Comparison of ENCODE assay signal across 1 cellular context in the genomic region with DNA sequence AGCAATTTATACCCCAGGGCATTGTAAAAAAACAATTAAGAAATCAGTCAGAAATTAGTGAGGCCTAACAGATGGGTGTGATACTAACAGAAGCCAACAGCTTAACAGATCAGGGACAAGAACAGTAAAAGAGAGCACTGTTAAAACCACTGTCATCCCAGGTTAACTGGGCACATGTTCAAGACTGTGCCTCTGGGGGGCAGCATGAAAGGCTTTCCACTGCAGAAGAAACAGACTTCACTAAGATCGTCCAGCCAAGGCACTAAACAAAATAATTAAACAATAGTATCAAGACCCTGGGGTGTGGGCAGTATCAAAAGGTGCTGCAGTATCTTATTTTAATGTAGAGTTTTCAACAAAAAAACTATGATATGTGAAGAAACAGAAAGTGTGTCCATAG.
TF ChIP-seq lines count a peak whose summit lies in the region.

No MANE protein-coding gene starts in this region.

TF ChIP-seq in GM23338, 12 proteins besides CTCF, POLR2A, EP300 and RAD21 (continued from another document):
- TF ChIP-seq EZH2phosphoT487 (IDR thresholded peaks at IDR 0.05; ENCODE audit: unreplicated experiment): no peak
